Comparison of ENCODE assay signal across 14 cellular contexts in genomic region chr1:226681652-226682493, GRCh38. TPM values are rescaled to one million over a fixed set of nuclear protein-coding genes. Genes with fewer than 3 reads are reported as not detected.
A peak's percentile ranks its signal among the peaks of the same experiment; 100 is the strongest.
DNase-seq lines count a peak whose midpoint lies in the region; ATAC-seq, FAIRE-seq and TF ChIP-seq lines count a peak whose summit lies in the region.
"Had no signal": no experiment of that assay in that cellular context is flagged by ENCODE, and none has a peak within 500 bp of the region (broad histone marks: within the 10 kb centered on the region; RNA-seq: fewer than 3 reads in every experiment).

No MANE protein-coding gene starts in this region.

- no peak for TF ChIP-seq CTCF in activated B cell treated with CpG ODN at 0.5 μM for 24 hours (IDR thresholded peaks at IDR 0.05)

- peaks cover 99% of the 10 kb centered on the region for H3K4me1 Mint-ChIP-seq in activated naive CD4-positive, alpha-beta T cell treated with anti-CD3 and anti-CD28 coated beads, Interleukin-2, amount 50 U/mL, for 24 hours
- peaks cover 99% of the 10 kb centered on the region for H3K4me1 Mint-ChIP-seq in activated B cell treated with CpG ODN at 0.5 μM for 24 hours
- H3K4me1 Mint-ChIP-seq in memory B cell: peaks cover 82% of the 10 kb centered on the region

- no peaks in the 10 kb centered on the region for H3K9me3 Mint-ChIP-seq in activated naive CD4-positive, alpha-beta T cell treated with anti-CD3 and anti-CD28 coated beads, Interleukin-2, amount 50 U/mL, for 24 hours
- H3K9me3 Mint-ChIP-seq in activated B cell treated with CpG ODN at 0.5 μM for 24 hours (no peaks in the 10 kb centered on the region), memory B cell (no peaks in the 10 kb centered on the region)

- intact Hi-C loops in activated B cell treated with CpG ODN at 0.5 μM for 24 hours (cut with micrococcal nuclease): no loop called here

- H3K27ac Mint-ChIP-seq in activated naive CD4-positive, alpha-beta T cell treated with anti-CD3 and anti-CD28 coated beads, Interleukin-2, amount 50 U/mL, for 24 hours: peak overlapping the region; percentile 74
- H3K27ac Mint-ChIP-seq in activated B cell treated with CpG ODN at 0.5 μM for 24 hours (peak overlapping the region; percentile 63), memory B cell (peak overlapping the region; percentile 99)

- CTCF ChIA-PET in activated B cell treated with CpG ODN at 0.5 μM for 24 hours (lab: Charles Lee): interaction anchor here (0.7 to 1.4 kb wide), 5 partner anchors 15 to 146 kb away, joined by 3 to 4 read pairs (median 3); no protein-coding TSS in a partner anchor

- peaks cover 9% of the 10 kb centered on the region for H3K36me3 Mint-ChIP-seq in activated naive CD4-positive, alpha-beta T cell treated with anti-CD3 and anti-CD28 coated beads, Interleukin-2, amount 50 U/mL, for 24 hours
- H3K36me3 Mint-ChIP-seq in activated B cell treated with CpG ODN at 0.5 μM for 24 hours (ENCODE audit: low read depth) (peaks cover 52% of the 10 kb centered on the region), memory B cell (peaks cover 14% of the 10 kb centered on the region)

- no peak for DNase-seq in activated naive CD4-positive, alpha-beta T cell treated with anti-CD3 and anti-CD28 coated beads, Interleukin-2, amount 50 U/mL, for 16 hours
- DNase-seq in activated B cell treated with CpG ODN at 0.5 μM for 24 hours: no peak
- no peak for DNase-seq in memory B cell (ENCODE audit: low spot score in 2 of 2)
- DNase-seq in GM19239 (ENCODE audit: insufficient read length, low spot score): no peak
- no peak for DNase-seq in superior temporal gyrus (ENCODE audit: extremely low spot score)
- DNase-seq: amygdala; dermis blood vessel endothelial cell; NCI-H2081; NK-92 treated with Interleukin-12 subunit alpha and Interleukin-12 subunit beta, amount 100 ng/mL, for 24 hours; SJCRH30; testis had no signal

- no peak for FAIRE-seq in GM19239 (lab: Jason Lieb, UNC)

- POLR2A ChIA-PET in activated B cell treated with CpG ODN at 0.5 μM for 24 hours (lab: Charles Lee): interaction anchor here (1.0 to 21.1 kb wide), 12 partner anchors 11 to 52 kb away, joined by 3 to 451 read pairs (median 4); no protein-coding TSS in a partner anchor

- H3K27me3 Mint-ChIP-seq in activated naive CD4-positive, alpha-beta T cell treated with anti-CD3 and anti-CD28 coated beads, Interleukin-2, amount 50 U/mL, for 24 hours: no peaks in the 10 kb centered on the region
- H3K27me3 Mint-ChIP-seq in activated B cell treated with CpG ODN at 0.5 μM for 24 hours (no peaks in the 10 kb centered on the region), memory B cell (no peaks in the 10 kb centered on the region)

- ATAC-seq in activated B cell treated with CpG ODN at 0.5 μM for 24 hours (ENCODE audit: low read depth) (no peak), memory B cell (ENCODE audit: low read depth) (no peak), GM21723 (IDR thresholded peaks at IDR 0.05; ENCODE audit: unreplicated experiment) (no peak)

- H3K27ac ChIP-seq in temporal lobe (ENCODE audit: low read depth, low read length): peak overlapping the region; percentile 64
- H3K27ac ChIP-seq: testis had no signal

- no peak overlapping the region for H3K4me3 Mint-ChIP-seq in activated naive CD4-positive, alpha-beta T cell treated with anti-CD3 and anti-CD28 coated beads, Interleukin-2, amount 50 U/mL, for 24 hours
- H3K4me3 Mint-ChIP-seq in activated B cell treated with CpG ODN at 0.5 μM for 24 hours: no peak overlapping the region
- H3K4me3 Mint-ChIP-seq in memory B cell: no peak overlapping the region

RNA-seq across cellular contexts. Expression of gene ITPKB, which starts 57.2 kb away (rescaled TPM):
- total RNA-seq in activated B cell treated with CpG ODN at 0.5 μM for 24 hours: 88.5 and 97.3 TPM in 2 replicates
- 6.1 TPM for total RNA-seq in temporal lobe

Comparison
In these comparisons a context has a peak if more than half of its experiments do, and no peak if none do; other contexts are left out.
1. RNA of gene ITPKB, which starts 57.2 kb away (total RNA-seq): 88.5 to 97.3 TPM in activated B cell treated with CpG ODN at 0.5 μM for 24 hours; 6.1 TPM in temporal lobe (single experiment); every median in the first group is over 10 times any median in the second.
2. Peak in every context shown above with its lines, with median percentiles within 50 percentile points of each other: H3K27ac Mint-ChIP-seq.